ENCODE assay signal across 16 cellular contexts in genomic region chr16:89613101-89613953, GRCh38. TPM values are rescaled to one million over a fixed set of nuclear protein-coding genes. Genes with fewer than 3 reads are reported as not detected.
A peak's percentile ranks its signal among the peaks of the same experiment; 100 is the strongest.
DNase-seq lines count a peak whose midpoint lies in the region; ATAC-seq and TF ChIP-seq lines count a peak whose summit lies in the region.
"Had no signal": no experiment of that assay in that cellular context is flagged by ENCODE, and none has a peak within 500 bp of the region (broad histone marks: within the 10 kb centered on the region; RNA-seq: fewer than 3 reads in every experiment).

DPEP1 (plus strand) TSS chr16:89613642; CDS start chr16:89630411, 16,769 bp downstream.

- H3K4me3 ChIP-seq in DND-41 (ENCODE audit: low read depth in 1 of 2, low read length in 2 of 2) (no peak within 1 kb of the TSS), MM.1S (ENCODE audit: low read length) (no peak within 1 kb of the TSS)
- H3K4me3 ChIP-seq: coronary artery had no signal

- H3K9ac ChIP-seq in DND-41 (ENCODE audit: low read depth, low read length): peak within 1 kb of the TSS; percentile 5; the same call in 1 of the 2 replicates
- no peak within 1 kb of the TSS for H3K9ac ChIP-seq in MM.1S (ENCODE audit: low read length)

- H3K4me2 ChIP-seq in DND-41 (ENCODE audit: insufficient read depth, low read length) (no peak within 1 kb of the TSS), MM.1S (ENCODE audit: low read depth, low read length) (peak within 1 kb of the TSS; percentile 37; the same call in 1 of the 2 replicates)

- ATAC-seq in DND-41 (ENCODE audit: insufficient read depth, low read depth) (peak; percentile 48), HG03095 (IDR thresholded peaks at IDR 0.05; ENCODE audit: unreplicated experiment) (no peak), HG02840 (IDR thresholded peaks at IDR 0.05; ENCODE audit: low FRiP score, unreplicated experiment) (no peak)
- ATAC-seq: activated T-cell treated with anti-CD3 and anti-CD28 coated beads, Interleukin-2, amount 50 U/mL, for 72 hours had no signal

- H3K27me3 ChIP-seq in DND-41 (ENCODE audit: insufficient read depth, low read length, poor library complexity): no peaks in the 10 kb centered on the region
- H3K27me3 ChIP-seq in MM.1S (replicated peaks; ENCODE audit: insufficient read depth, low read length): no peaks in the 10 kb centered on the region

- H3K27me3 Mint-ChIP-seq in nephron progenitor cell (ENCODE audit: low read depth, poor library complexity): no peaks in the 10 kb centered on the region

- H2AFZ ChIP-seq in DND-41 (ENCODE audit: low read depth, low read length) (no peak within 1 kb of the TSS), MM.1S (ENCODE audit: low read length) (0 out of 2 replicates have a peak within 1 kb of the TSS, but pooled peaks have one; percentile 31)

- peak; percentile 41 for DNase-seq in DND-41
- DNase-seq in MM.1S: peak; percentile 13
- DNase-seq in dermis blood vessel endothelial cell: peak; percentile 24
- DNase-seq in nephron progenitor cell: no peak
- DNase-seq in COR-L47 (lab: John Stamatoyannopoulos, UW): no peak
- DNase-seq in T1000 (lab: John Stamatoyannopoulos, UW): no peak
- DNase-seq: activated CD4-positive, alpha-beta T cell treated with anti-CD3 and anti-CD28 coated beads, Interleukin-2, amount 50 U/mL, for 1 hour; activated T-cell treated with anti-CD3 and anti-CD28 coated beads, Interleukin-2, amount 50 U/mL, for 72 hours; amygdala; EL; mesenchymal stem cell; NCI-H1105 treated with DMSO at 0.1 percent for 48 hours had no signal

- H4K20me1 ChIP-seq in DND-41 (ENCODE audit: insufficient read depth, low read length) (no peaks in the 10 kb centered on the region), MM.1S (ENCODE audit: insufficient read depth, low read length) (no peaks in the 10 kb centered on the region)

- H3K36me3 ChIP-seq in DND-41 (ENCODE audit: insufficient read depth, low read length) (no peaks in the 10 kb centered on the region), MM.1S (replicated peaks; ENCODE audit: insufficient read depth, low read length) (no peaks in the 10 kb centered on the region)

- TF ChIP-seq CTCF in DND-41 (IDR thresholded peaks at IDR 0.05; ENCODE audit: borderline replicate concordance, extremely low read depth, low read length, poor library complexity, severe bottlenecking) (no peak), MM.1S (IDR thresholded peaks at IDR 0.05; ENCODE audit: low read length) (no peak), nephron progenitor cell (IDR thresholded peaks at IDR 0.05) (no peak)

- H3K4me3 Mint-ChIP-seq in nephron progenitor cell: peak within 1 kb of the TSS; percentile 14
- H3K4me3 Mint-ChIP-seq: activated T-cell treated with anti-CD3 and anti-CD28 coated beads, Interleukin-2, amount 50 U/mL, for 72 hours had no signal

- H3K36me3 Mint-ChIP-seq in nephron progenitor cell (ENCODE audit: low read depth): no peaks in the 10 kb centered on the region

- peaks cover 52% of the 10 kb centered on the region for H3K4me1 Mint-ChIP-seq in nephron progenitor cell

- no peaks in the 10 kb centered on the region for H3F3A ChIP-seq in MM.1S (ENCODE audit: insufficient read depth, low read length)

- H3K4me1 ChIP-seq in DND-41 (ENCODE audit: insufficient read depth, low read length): peaks cover 29% of the 10 kb centered on the region
- peaks cover 10% of the 10 kb centered on the region; the same call in 1 of the 2 replicates for H3K4me1 ChIP-seq in MM.1S (ENCODE audit: low read length)

- peak within 1 kb of the TSS; percentile 59 for H3K27ac ChIP-seq in DND-41 (ENCODE audit: low read length)
- peak within 1 kb of the TSS; percentile 18; the same call in 1 of the 2 replicates for H3K27ac ChIP-seq in MM.1S (ENCODE audit: low read length)
- H3K27ac ChIP-seq: coronary artery had no signal

- H3K9me3 ChIP-seq in DND-41 (ENCODE audit: insufficient read depth, low read length, severe bottlenecking) (no peaks in the 10 kb centered on the region), MM.1S (replicated peaks; ENCODE audit: insufficient read depth, low read length) (no peaks in the 10 kb centered on the region)

- H3K9me3 Mint-ChIP-seq in nephron progenitor cell: no peaks in the 10 kb centered on the region

- no peaks in the 10 kb centered on the region for H3K79me2 ChIP-seq in DND-41 (ENCODE audit: insufficient read depth, low read length)
- H3K79me2 ChIP-seq in MM.1S (ENCODE audit: low read length): no peaks in the 10 kb centered on the region

- peak within 1 kb of the TSS; percentile 70 for H3K27ac Mint-ChIP-seq in nephron progenitor cell
- H3K27ac Mint-ChIP-seq: activated T-cell treated with anti-CD3 and anti-CD28 coated beads, Interleukin-2, amount 50 U/mL, for 72 hours had no signal

- H3K9me2 ChIP-seq in MM.1S (replicated peaks; ENCODE audit: insufficient read depth, low read length): no peaks in the 10 kb centered on the region

RNA-seq across cellular contexts. Expression of gene DPEP1, which starts in this region (rescaled TPM):
- 1.0 and 2.7 TPM in 2 replicates for total RNA-seq in dermis blood vessel endothelial cell
- total RNA-seq: activated T-cell treated with anti-CD3 and anti-CD28 coated beads, Interleukin-2, amount 50 U/mL, for 72 hours; HT1080 had no signal

Comparison
In these comparisons a context has a peak if more than half of its experiments do, and no peak if none do; other contexts are left out.
1. DNase-seq: peak in DND-41 (single experiment), MM.1S (single experiment) and dermis blood vessel endothelial cell (single experiment); none in nephron progenitor cell (single experiment), COR-L47 (single experiment) and T1000 (single experiment).